Comparison of ENCODE assay signal across 19 cellular contexts in the genomic region with DNA sequence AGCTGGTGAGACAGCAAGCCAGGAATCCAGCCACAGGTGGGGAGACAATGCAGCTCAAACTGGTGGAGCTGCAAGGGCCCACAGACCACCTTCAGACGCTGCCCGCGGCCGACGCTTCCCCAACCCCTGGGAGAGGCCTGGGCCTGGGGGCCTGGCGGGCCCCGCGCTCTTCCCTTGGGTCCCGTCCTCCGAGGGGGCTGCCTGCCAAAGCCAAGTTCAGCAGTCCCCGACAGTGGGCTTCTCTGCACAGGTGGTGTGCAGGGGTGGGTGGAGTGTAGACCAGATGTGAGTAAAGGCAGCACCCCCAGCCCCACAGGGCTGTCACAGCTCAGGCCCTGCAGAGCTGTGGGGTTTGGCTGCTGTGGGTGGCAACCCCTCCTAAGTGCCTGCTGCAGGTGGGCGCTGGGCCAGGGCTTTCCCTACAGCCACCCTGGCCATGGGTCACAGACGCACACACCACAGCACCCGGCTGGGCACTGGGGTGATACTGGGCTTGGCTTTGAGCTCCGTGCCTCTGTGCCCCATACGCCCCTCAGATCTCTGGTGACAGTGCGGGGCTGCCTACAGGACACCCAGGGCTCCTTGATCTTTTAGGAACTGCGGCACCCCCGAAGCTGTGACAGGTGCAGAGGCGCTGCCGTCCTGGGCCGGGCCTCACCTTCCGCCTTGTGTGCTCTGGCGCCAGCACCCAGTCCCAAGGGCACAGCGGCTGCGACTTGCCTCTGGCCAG. TPM values are rescaled to one million over a fixed set of nuclear protein-coding genes. Genes with fewer than 3 reads are reported as not detected.
A peak's percentile ranks its signal among the peaks of the same experiment; 100 is the strongest.
DNase-seq lines count a peak whose midpoint lies in the region; ATAC-seq, FAIRE-seq and TF ChIP-seq lines count a peak whose summit lies in the region.
"Had no signal": no experiment of that assay in that cellular context is flagged by ENCODE, and none has a peak within 500 bp of the region (broad histone marks: within the 10 kb centered on the region; RNA-seq: fewer than 3 reads in every experiment).

No MANE protein-coding gene starts in this region.

- no peaks in the 10 kb centered on the region for H3K27me3 Mint-ChIP-seq in WTC11 (ENCODE audit: low read depth)
- peaks cover 0 to 4% (median 2%) of the 10 kb centered on the region in 3 donors for H3K27me3 Mint-ChIP-seq in CD14-positive monocyte (ENCODE audit: low read depth in 3 of 3)

- ATAC-seq in WTC11 (peak; percentile 20; the same call in 1 of the 2 replicates), left lung (peak; percentile 16)
- ATAC-seq: GM12878 had no signal

- H3K27ac ChIP-seq in left lung: no peak overlapping the region
- H3K27ac ChIP-seq in skeletal muscle tissue (ENCODE audit: low read depth, low read length): no peak overlapping the region
- H3K27ac ChIP-seq: tibial artery, WERI-Rb-1 had no signal

- H3K27me3 ChIP-seq in left lung (no peaks in the 10 kb centered on the region), skeletal muscle tissue (ENCODE audit: control insufficient read depth in 3 of 3, insufficient read depth in 3 of 3, low read length in 3 of 3) (no peaks in the 10 kb centered on the region)
- H3K27me3 ChIP-seq: tibial artery had no signal

- CTCF ChIA-PET in WTC11 (lab: Charles Lee): interaction anchor here (0.7 to 3.2 kb wide), 4 partner anchors 18 to 181 kb away, joined by 3 to 23 read pairs (median 6); no protein-coding TSS in a partner anchor

- POLR2A ChIA-PET in WTC11 (lab: Charles Lee): interaction anchor here (0.9 kb wide), 1 partner anchor 18 kb away, joined by 3 read pairs; no protein-coding TSS in a partner anchor

- H3K4me3 ChIP-seq in left lung: no peak overlapping the region
- H3K4me3 ChIP-seq in skeletal muscle tissue (ENCODE audit: low read length in 3 of 3): peak overlapping the region in 2 of 3 donors; percentile 57 to 76
- H3K4me3 ChIP-seq: GM12878, tibial artery had no signal

- H3K4me3 Mint-ChIP-seq in WTC11 (no peak overlapping the region), CD14-positive monocyte (no peak overlapping the region)

- H3K9ac ChIP-seq in skeletal muscle tissue (ENCODE audit: low read depth in 1 of 3, low read length in 3 of 3): peak overlapping the region in 2 of 3 donors; percentile 45 to 79

- H3K36me3 Mint-ChIP-seq in WTC11 (peaks cover 36% of the 10 kb centered on the region), CD14-positive monocyte (peaks cover 40 to 62% of the 10 kb centered on the region in 2 donors)

- peak; percentile 32 for DNase-seq in NCI-H2171 treated with DMSO at 0.1 percent for 48 hours (lab: John Stamatoyannopoulos, UW)
- DNase-seq in NCI-H2171 (lab: John Stamatoyannopoulos, UW): no peak
- no peak for DNase-seq in WTC11 (ENCODE audit: low spot score)
- DNase-seq in left lung: peak in 1 of 2 donors; percentile 66
- DNase-seq in nucleus accumbens (lab: John Stamatoyannopoulos, UW): no peak
- DNase-seq in CD14-positive monocyte (ENCODE audit: low spot score): no peak
- no peak for DNase-seq in HTR-8/SVneo (ENCODE audit: insufficient read length, low spot score)
- DNase-seq: 8988T; HCEC 1CT; NCI-H1930; NCI-H510A treated with DMSO at 0.1 percent for 48 hours; retina; stimulated activated CD4-positive, alpha-beta T cell treated with anti-CD3 and anti-CD28 coated beads, Interleukin-4, amount 100 ng/mL, for 1 hour; stimulated activated CD8-positive, alpha-beta memory T cell treated with anti-CD3 and anti-CD28 coated beads, Interleukin-4, amount 100 ng/mL, for 48 hours; SW 1271; WERI-Rb-1 had no signal

- H3K4me1 Mint-ChIP-seq in WTC11 (peaks cover 6% of the 10 kb centered on the region), CD14-positive monocyte (no peaks in the 10 kb centered on the region)

- H3K9me3 Mint-ChIP-seq in WTC11 (peaks cover 14% of the 10 kb centered on the region), CD14-positive monocyte (peaks cover 0 to 3% (median 0%) of the 10 kb centered on the region in 7 donors)

- peaks cover 0 to 40% of the 10 kb centered on the region in 2 donors for H3K36me3 ChIP-seq in left lung
- H3K36me3 ChIP-seq in skeletal muscle tissue (ENCODE audit: control insufficient read depth in 3 of 3, insufficient read depth in 3 of 3, low read length in 3 of 3): peaks cover 13 to 25% (median 22%) of the 10 kb centered on the region in 3 donors

- no peak for FAIRE-seq in HTR-8/SVneo (lab: Jason Lieb, UNC)
- FAIRE-seq: GM12878 had no signal

- intact Hi-C loops in left lung (cut with DNase I) (no loop called here), CD14-positive monocyte (cut with micrococcal nuclease) (no loop called here)

- peak overlapping the region; percentile 68; the same call in 1 of the 2 replicates for H3K27ac Mint-ChIP-seq in WTC11
- H3K27ac Mint-ChIP-seq in CD14-positive monocyte: no peak overlapping the region

- no peaks in the 10 kb centered on the region for H3K9me3 ChIP-seq in left lung
- no peaks in the 10 kb centered on the region for H3K9me3 ChIP-seq in skeletal muscle tissue (ENCODE audit: control insufficient read depth in 3 of 3, low read length in 3 of 3)

- H3K4me1 ChIP-seq in left lung (no peaks in the 10 kb centered on the region), skeletal muscle tissue (ENCODE audit: control insufficient read depth in 3 of 3, insufficient read depth in 3 of 3, low read length in 3 of 3) (peaks cover 11 to 20% (median 14%) of the 10 kb centered on the region in 3 donors)
- H3K4me1 ChIP-seq: tibial artery had no signal

- TF ChIP-seq CTCF in WTC11 (IDR thresholded peaks at IDR 0.05) (no peak), left lung (IDR thresholded peaks at IDR 0.05) (no peak), CD14-positive monocyte (IDR thresholded peaks at IDR 0.05) (no peak)

TF ChIP-seq in WTC11, 78 proteins besides CTCF, POLR2A, EP300 and RAD21:
- TF ChIP-seq, protein P1, sequence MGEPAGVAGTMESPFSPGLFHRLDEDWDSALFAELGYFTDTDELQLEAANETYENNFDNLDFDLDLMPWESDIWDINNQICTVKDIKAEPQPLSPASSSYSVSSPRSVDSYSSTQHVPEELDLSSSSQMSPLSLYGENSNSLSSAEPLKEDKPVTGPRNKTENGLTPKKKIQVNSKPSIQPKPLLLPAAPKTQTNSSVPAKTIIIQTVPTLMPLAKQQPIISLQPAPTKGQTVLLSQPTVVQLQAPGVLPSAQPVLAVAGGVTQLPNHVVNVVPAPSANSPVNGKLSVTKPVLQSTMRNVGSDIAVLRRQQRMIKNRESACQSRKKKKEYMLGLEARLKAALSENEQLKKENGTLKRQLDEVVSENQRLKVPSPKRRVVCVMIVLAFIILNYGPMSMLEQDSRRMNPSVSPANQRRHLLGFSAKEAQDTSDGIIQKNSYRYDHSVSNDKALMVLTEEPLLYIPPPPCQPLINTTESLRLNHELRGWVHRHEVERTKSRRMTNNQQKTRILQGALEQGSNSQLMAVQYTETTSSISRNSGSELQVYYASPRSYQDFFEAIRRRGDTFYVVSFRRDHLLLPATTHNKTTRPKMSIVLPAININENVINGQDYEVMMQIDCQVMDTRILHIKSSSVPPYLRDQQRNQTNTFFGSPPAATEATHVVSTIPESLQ (CRISPR knock-in tag; IDR thresholded peaks at IDR 0.05): no peak
- TF ChIP-seq GRHL2 (CRISPR knock-in tag; IDR thresholded peaks at IDR 0.05; ENCODE audit: insufficient replicate concordance, severe bottlenecking) (no peak), FOXK1 (CRISPR knock-in tag; IDR thresholded peaks at IDR 0.05) (no peak), ESRRA (CRISPR knock-in tag; IDR thresholded peaks at IDR 0.05; ENCODE audit: borderline replicate concordance) (no peak), PRRX2 (CRISPR knock-in tag; IDR thresholded peaks at IDR 0.05) (no peak)
- TF ChIP-seq, protein P2, sequence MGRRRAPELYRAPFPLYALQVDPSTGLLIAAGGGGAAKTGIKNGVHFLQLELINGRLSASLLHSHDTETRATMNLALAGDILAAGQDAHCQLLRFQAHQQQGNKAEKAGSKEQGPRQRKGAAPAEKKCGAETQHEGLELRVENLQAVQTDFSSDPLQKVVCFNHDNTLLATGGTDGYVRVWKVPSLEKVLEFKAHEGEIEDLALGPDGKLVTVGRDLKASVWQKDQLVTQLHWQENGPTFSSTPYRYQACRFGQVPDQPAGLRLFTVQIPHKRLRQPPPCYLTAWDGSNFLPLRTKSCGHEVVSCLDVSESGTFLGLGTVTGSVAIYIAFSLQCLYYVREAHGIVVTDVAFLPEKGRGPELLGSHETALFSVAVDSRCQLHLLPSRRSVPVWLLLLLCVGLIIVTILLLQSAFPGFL (CRISPR knock-in tag; IDR thresholded peaks at IDR 0.05; ENCODE audit: borderline replicate concordance): no peak

RNA-seq across cellular contexts. Expression of a gene that starts 20.5 kb away (rescaled TPM):
- total RNA-seq in WTC11 (2021): 113 to 203 TPM (median 189 TPM) in 3 replicates
- 10 to 100 TPM; 25.7 to 29.3 TPM for total RNA-seq in left lung
- 20.9 TPM for total RNA-seq in skeletal muscle tissue
- polyA plus RNA-seq in CD14-positive monocyte: 1 to 10 TPM; 4.6 to 7.2 TPM

Comparison
In these comparisons a context has a peak if more than half of its experiments do, and no peak if none do; other contexts are left out.
1. H3K4me3 ChIP-seq: peak in skeletal muscle tissue (2 of 3); none in left lung (0 of 2).